11 cellular contexts compared by ENCODE assay signal in the genomic region with DNA sequence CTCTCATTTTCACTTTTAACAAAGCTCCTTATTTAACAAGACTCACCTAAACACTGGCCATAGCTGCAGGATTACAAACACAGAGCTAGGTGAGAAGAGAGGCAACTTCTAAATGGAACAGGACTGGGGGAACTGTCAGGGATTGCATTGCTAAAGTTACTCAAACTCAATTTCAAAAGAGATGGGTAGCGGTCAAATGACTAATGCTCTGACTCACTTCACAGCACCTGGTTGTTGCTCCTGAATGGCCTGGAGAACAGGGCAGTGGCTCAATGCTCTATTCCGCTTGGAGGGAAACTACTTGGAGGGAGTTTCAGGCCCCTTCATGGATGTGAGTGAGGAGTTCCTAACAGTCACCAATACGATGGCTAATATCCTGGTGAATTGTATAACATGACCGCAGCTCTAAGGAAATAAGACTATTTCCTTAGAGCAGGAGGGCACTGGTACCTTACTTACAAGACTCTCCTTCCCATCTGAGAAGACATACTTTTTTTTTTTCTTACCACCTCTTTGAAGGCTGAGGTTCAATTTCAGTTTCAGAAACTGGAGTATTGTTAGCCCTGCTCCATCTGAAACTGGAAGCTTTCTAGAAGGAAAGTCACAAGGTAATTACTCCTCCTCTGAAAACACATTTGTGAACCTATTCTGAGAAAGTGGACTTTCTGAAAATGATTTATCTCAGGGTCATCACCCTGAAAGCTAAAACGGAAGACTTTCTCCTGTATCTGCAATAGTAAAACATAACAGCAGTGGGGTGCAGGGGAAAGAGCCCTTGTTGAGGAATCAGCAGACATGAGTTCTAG. TPM values are rescaled to one million over a fixed set of nuclear protein-coding genes. Genes with fewer than 3 reads are reported as not detected.
DNase-seq lines count a peak whose midpoint lies in the region; ATAC-seq lines count a peak whose summit lies in the region.
"Had no signal": no experiment of that assay in that cellular context is flagged by ENCODE, and none has a peak within 500 bp of the region (broad histone marks: within the 10 kb centered on the region; RNA-seq: fewer than 3 reads in every experiment).

No MANE protein-coding gene starts in this region.

- peak; percentile 76 for ATAC-seq in GM19351 (IDR thresholded peaks at IDR 0.05; ENCODE audit: unreplicated experiment)
- peak; percentile 65 for ATAC-seq in HG02973 (IDR thresholded peaks at IDR 0.05; ENCODE audit: unreplicated experiment)

- in situ Hi-C loops in Caki2 (cut with HindIII; ENCODE audit: low pct_unique_long_range_greater_than_20kb, low sequenced_read_pairs), result no loop called here

- DNase-seq in Caki2 (ENCODE audit: low read depth), result peak; percentile 55
- DNase-seq in SW480 (ENCODE audit: low spot score), result peak; percentile 61
- no peak for DNase-seq in SHP77 treated with DMSO at 0.1 percent for 48 hours (lab: John Stamatoyannopoulos, UW)
- DNase-seq in head of caudate nucleus, result no peak
- no peak for DNase-seq in NCI-H2227 treated with DMSO at 0.1 percent for 48 hours (lab: John Stamatoyannopoulos, UW)
- no peak for DNase-seq in epidermal melanocyte (ENCODE audit: insufficient read length, low spot score)
- DNase-seq: KG1, ovary, Right ventricle myocardium superior had no signal

- intact Hi-C loops in head of caudate nucleus (cut with DNase I), result no loop called here

RNA-seq across cellular contexts. Expression of gene DPT, which starts 9.5 kb away (rescaled TPM):
- not detected in 2 replicates for total RNA-seq in Caki2 (2014; rRNA removed; shearing (Covaris generic); ENCODE audit: low replicate concordance)

Comparison
In these comparisons a context has a peak if more than half of its experiments do, and no peak if none do; other contexts are left out.
1. DNase-seq: peak in Caki2 (single experiment) and SW480 (single experiment); none in SHP77 treated with DMSO at 0.1 percent for 48 hours (single experiment), head of caudate nucleus (0 of 42), NCI-H2227 treated with DMSO at 0.1 percent for 48 hours (single experiment) and epidermal melanocyte (single experiment).